1 cellular context compared by ENCODE assay signal in genomic region chr17:31558748-31559646, GRCh38.
TF ChIP-seq lines count a peak whose summit lies in the region.

No MANE protein-coding gene starts in this region.

TF ChIP-seq in WTC11, 78 proteins besides CTCF, POLR2A, EP300 and RAD21 (continued from another document and continues in another):
- no peak for TF ChIP-seq CDX4 (CRISPR knock-in tag; IDR thresholded peaks at IDR 0.05; ENCODE audit: borderline replicate concordance)
- TF ChIP-seq ESRRA (CRISPR knock-in tag; IDR thresholded peaks at IDR 0.05; ENCODE audit: borderline replicate concordance), result no peak; the same call in 1 of the 2 replicates
- TF ChIP-seq JUN (CRISPR knock-in tag; IDR thresholded peaks at IDR 0.05), result peak; percentile 74
- peak; percentile 63; the same call in 1 of the 2 replicates for TF ChIP-seq TEAD1 (CRISPR knock-in tag; IDR thresholded peaks at IDR 0.05)
- no peak for TF ChIP-seq ZNF121 (CRISPR knock-in tag; IDR thresholded peaks at IDR 0.05)
- no peak; the same call in 1 of the 2 replicates for TF ChIP-seq ZNF219 (CRISPR knock-in tag; IDR thresholded peaks at IDR 0.05; ENCODE audit: borderline replicate concordance)
- no peak for TF ChIP-seq ZNF512 (CRISPR knock-in tag; IDR thresholded peaks at IDR 0.05; ENCODE audit: borderline replicate concordance)
- TF ChIP-seq AFF4 (CRISPR knock-in tag; IDR thresholded peaks at IDR 0.05; ENCODE audit: borderline replicate concordance), result no peak
- peak; percentile 70; the same call in 1 of the 2 replicates for TF ChIP-seq SP1 (CRISPR knock-in tag; conservative IDR thresholded peaks at IDR 0.05)
- no peak for TF ChIP-seq ZNF281 (CRISPR knock-in tag; IDR thresholded peaks at IDR 0.05)
- no peak for TF ChIP-seq CBFB (CRISPR knock-in tag; IDR thresholded peaks at IDR 0.05; ENCODE audit: low read depth)
- TF ChIP-seq FOXP1 (CRISPR knock-in tag; IDR thresholded peaks at IDR 0.05; ENCODE audit: borderline replicate concordance), result peak; percentile 65; the same call in 1 of the 2 replicates
- no peak for TF ChIP-seq NR3C1 (CRISPR knock-in tag; conservative IDR thresholded peaks at IDR 0.05; ENCODE audit: low read depth)
- TF ChIP-seq FOXJ3 (CRISPR knock-in tag; IDR thresholded peaks at IDR 0.05; ENCODE audit: borderline replicate concordance), result no peak
- no peak for TF ChIP-seq ZNF532 (CRISPR knock-in tag; IDR thresholded peaks at IDR 0.05; ENCODE audit: borderline replicate concordance)
- TF ChIP-seq ARID4B (CRISPR knock-in tag; IDR thresholded peaks at IDR 0.05; ENCODE audit: borderline replicate concordance), result peak; percentile 75; the same call in 1 of the 2 replicates
- no peak for TF ChIP-seq ZNF416 (CRISPR knock-in tag; IDR thresholded peaks at IDR 0.05)
- TF ChIP-seq MAX (CRISPR knock-in tag; IDR thresholded peaks at IDR 0.05), result peak; percentile 87
- no peak for TF ChIP-seq ZBTB21 (CRISPR knock-in tag; IDR thresholded peaks at IDR 0.05; ENCODE audit: borderline replicate concordance)
- no peak for TF ChIP-seq ZNF671 (CRISPR knock-in tag; IDR thresholded peaks at IDR 0.05)
- no peak for TF ChIP-seq PRDM15 (CRISPR knock-in tag; IDR thresholded peaks at IDR 0.05)
- no peak for TF ChIP-seq NFATC4 (CRISPR knock-in tag; IDR thresholded peaks at IDR 0.05)
- TF ChIP-seq E2F4 (CRISPR knock-in tag; IDR thresholded peaks at IDR 0.05; ENCODE audit: borderline replicate concordance, low read depth), result no peak
- TF ChIP-seq RORB (CRISPR knock-in tag; IDR thresholded peaks at IDR 0.05), result no peak
- TF ChIP-seq ZSCAN18 (CRISPR knock-in tag; IDR thresholded peaks at IDR 0.05), result no peak
- TF ChIP-seq NR2C2 (CRISPR knock-in tag; IDR thresholded peaks at IDR 0.05), result no peak
- TF ChIP-seq GRHL2 (CRISPR knock-in tag; IDR thresholded peaks at IDR 0.05; ENCODE audit: insufficient replicate concordance, severe bottlenecking), result no peak
- no peak for TF ChIP-seq ZNF263 (CRISPR knock-in tag; IDR thresholded peaks at IDR 0.05; ENCODE audit: low read depth)
